20 cellular contexts compared by ENCODE assay signal in the genomic region with DNA sequence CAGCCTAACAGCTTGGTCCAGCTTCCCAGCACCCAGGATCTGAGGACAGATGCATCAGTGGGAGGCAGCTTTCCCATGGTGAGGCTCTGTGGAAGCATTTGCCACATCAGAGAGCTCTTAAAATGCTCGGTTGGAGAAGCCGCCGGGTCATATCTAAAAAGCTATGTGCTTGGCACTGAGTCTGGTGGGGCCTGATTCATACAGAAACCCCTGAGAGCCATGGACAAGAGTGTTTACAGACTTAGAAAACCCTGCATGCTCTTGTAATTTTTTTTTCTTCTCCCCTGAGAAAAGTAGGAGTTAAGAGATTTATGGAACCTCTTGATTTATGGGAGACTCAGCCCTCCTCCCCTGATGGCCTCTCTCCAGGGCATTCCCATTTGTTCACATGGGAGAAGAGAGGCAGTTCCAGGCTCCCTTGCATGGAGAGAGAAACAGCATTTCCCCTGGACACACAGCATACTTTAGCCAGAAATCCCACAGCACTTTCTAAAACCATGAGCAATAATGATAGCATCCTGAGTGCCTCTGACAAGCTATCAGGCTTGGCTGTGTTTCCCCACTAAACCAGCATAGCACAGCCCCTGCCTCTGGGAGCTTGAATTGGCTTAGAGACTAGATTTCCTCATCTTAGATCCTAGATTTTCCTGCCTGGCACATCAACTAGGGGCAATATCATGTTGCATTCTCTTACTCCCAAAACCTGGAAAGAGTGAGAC.
DNase-seq lines count a peak whose midpoint lies in the region; ATAC-seq and TF ChIP-seq lines count a peak whose summit lies in the region.
"Had no signal": no experiment of that assay in that cellular context is flagged by ENCODE, and none has a peak within 500 bp of the region (broad histone marks: within the 10 kb centered on the region; RNA-seq: fewer than 3 reads in every experiment).

No MANE protein-coding gene starts in this region.

- intact Hi-C loops in colonic mucosa (cut with DNase I), result no loop called here
- intact Hi-C loops in mucosa of descending colon (cut with DNase I, micrococcal nuclease), result no loop called here
- intact Hi-C loops in aorta (cut with DNase I), result no loop called here

- H3K4me1 ChIP-seq in colonic mucosa (no peaks in the 10 kb centered on the region), mucosa of descending colon (ENCODE audit: low read depth) (no peaks in the 10 kb centered on the region), aorta (ENCODE audit: control insufficient read depth in 1 of 2, insufficient read depth in 2 of 2, low read length in 2 of 2) (no peaks in the 10 kb centered on the region)
- H3K4me1 ChIP-seq: breast epithelium, suprapubic skin had no signal

- H3K27ac ChIP-seq in colonic mucosa (no peak overlapping the region), aorta (ENCODE audit: low read depth in 1 of 2, low read length in 2 of 2) (no peak overlapping the region)
- H3K27ac ChIP-seq: breast epithelium, suprapubic skin had no signal

- H3K27me3 ChIP-seq in colonic mucosa (no peaks in the 10 kb centered on the region), aorta (ENCODE audit: control insufficient read depth in 1 of 2, insufficient read depth in 2 of 2, low read length in 1 of 2) (no peaks in the 10 kb centered on the region)
- H3K27me3 ChIP-seq: breast epithelium had no signal

- no peak for TF ChIP-seq CTCF in colonic mucosa (IDR thresholded peaks at IDR 0.05)
- no peak for TF ChIP-seq CTCF in mucosa of descending colon (IDR thresholded peaks at IDR 0.05)

- 3 to 24% methylated on average over 3 of the region's 3 CpGs for WGBS in aorta, 2 donors

- no peak overlapping the region for H3K4me3 ChIP-seq in colonic mucosa
- H3K4me3 ChIP-seq in mucosa of descending colon, result no peak overlapping the region
- H3K4me3 ChIP-seq in aorta (ENCODE audit: low read length in 2 of 2), result no peak overlapping the region
- H3K4me3 ChIP-seq: breast epithelium, smooth muscle cell, suprapubic skin had no signal

- ATAC-seq in mucosa of descending colon, result peak; percentile 43
- ATAC-seq in aorta (ENCODE audit: low FRiP score), result peak; percentile 73
- no peak for ATAC-seq in GM19023 (IDR thresholded peaks at IDR 0.05; ENCODE audit: unreplicated experiment)
- ATAC-seq: activated T-cell treated with anti-CD3 and anti-CD28 coated beads, Interleukin-2, amount 50 U/mL, for 4 hours; effector memory CD8-positive, alpha-beta T cell; esophagus mucosa had no signal

- H3K9me3 ChIP-seq in colonic mucosa (no peaks in the 10 kb centered on the region), mucosa of descending colon (peaks cover 36% of the 10 kb centered on the region), aorta (ENCODE audit: control insufficient read depth, low read length) (peaks cover 1% of the 10 kb centered on the region)

- H3K36me3 ChIP-seq in colonic mucosa (no peaks in the 10 kb centered on the region), mucosa of descending colon (ENCODE audit: low read depth) (no peaks in the 10 kb centered on the region), aorta (ENCODE audit: control insufficient read depth in 1 of 2, insufficient read depth in 2 of 2, low read length in 1 of 2) (no peaks in the 10 kb centered on the region)
- H3K36me3 ChIP-seq: breast epithelium, suprapubic skin had no signal

- no peak overlapping the region for H3K9ac ChIP-seq in colonic mucosa (ENCODE audit: low read depth in 2 of 2, low read length in 2 of 2)

- DNase-seq in NCI-H82 (lab: John Stamatoyannopoulos, UW), result peak; percentile 70
- no peak for DNase-seq in NCI-H82 treated with DMSO at 0.1 percent for 48 hours (lab: John Stamatoyannopoulos, UW; ENCODE audit: unreplicated experiment)
- DNase-seq in colonic mucosa, result peak; percentile 22
- DNase-seq in mucosa of descending colon, result peak in 1 of 3 donors; percentile 19
- DNase-seq in aorta, result no peak
- no peak for DNase-seq in stimulated activated naive CD4-positive, alpha-beta T cell (lab: John Stamatoyannopoulos, UW)
- DNase-seq in mucosa of gallbladder (ENCODE audit: low spot score), result no peak
- DNase-seq: activated CD4-positive, alpha-beta T cell treated with anti-CD3 and anti-CD28 coated beads for 48 hours; activated T-cell treated with anti-CD3 and anti-CD28 coated beads, Interleukin-2, amount 50 U/mL, for 4 hours; Calu3; effector memory CD8-positive, alpha-beta T cell; NCI-H1436; NCI-H526; nucleus accumbens; stimulated activated CD4-positive, alpha-beta T cell treated with anti-CD3 and anti-CD28 coated beads, Interleukin-2, amount 100 ng/mL, for 24 hours had no signal

Comparison
In these comparisons a context has a peak if more than half of its experiments do, and no peak if none do; other contexts are left out.
1. DNase-seq: peak in NCI-H82 (single experiment) and colonic mucosa (single experiment); none in NCI-H82 treated with DMSO at 0.1 percent for 48 hours (single experiment), aorta (0 of 2), stimulated activated naive CD4-positive, alpha-beta T cell (0 of 6) and mucosa of gallbladder (single experiment).